In the genomic region with DNA sequence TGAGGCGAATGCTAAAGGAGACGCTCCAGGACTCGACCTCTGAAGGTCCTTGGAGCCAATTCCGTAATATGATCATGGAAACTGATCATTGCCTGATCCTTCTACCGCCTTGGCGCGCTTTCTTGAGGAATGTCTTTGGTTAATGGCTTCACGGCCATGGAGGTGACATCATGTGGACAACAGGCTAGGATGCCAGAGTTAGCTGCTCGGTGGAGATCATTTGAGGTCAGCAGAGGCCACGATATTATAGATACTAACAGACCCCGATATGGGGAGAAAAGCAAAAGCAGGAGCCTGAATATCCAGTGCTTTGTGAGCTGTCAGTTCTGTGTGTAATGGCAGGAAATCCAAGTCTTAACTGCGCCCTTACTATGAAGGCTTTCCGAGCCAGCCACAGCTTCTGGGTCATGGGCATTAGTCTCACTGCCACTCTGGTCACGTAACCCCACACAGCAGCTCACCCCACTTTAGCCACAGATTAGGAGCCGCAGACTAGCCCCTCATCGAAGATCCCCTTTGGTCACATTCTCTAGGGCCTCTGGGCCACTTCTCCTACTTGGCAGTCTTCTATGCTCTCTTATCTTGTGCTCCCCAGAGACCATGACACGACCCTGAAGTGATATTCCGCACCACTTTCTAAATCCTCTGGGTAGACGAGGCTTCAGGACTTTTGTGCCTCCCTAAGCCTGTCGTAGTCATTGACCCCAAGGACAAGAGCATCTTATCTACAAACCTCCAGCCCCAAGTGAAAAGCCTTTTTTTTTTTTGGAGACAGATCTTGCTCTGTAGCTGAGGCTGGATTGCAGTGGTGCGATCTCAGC, we compare ENCODE assay signal across 8 cellular contexts. TPM values are rescaled to one million over a fixed set of nuclear protein-coding genes. Genes with fewer than 3 reads are reported as not detected.
A peak's percentile ranks its signal among the peaks of the same experiment; 100 is the strongest.
DNase-seq lines count a peak whose midpoint lies in the region; ATAC-seq and TF ChIP-seq lines count a peak whose summit lies in the region.

No MANE protein-coding gene starts in this region.

- CTCF ChIA-PET in Caco-2 (lab: Charles Lee) = interaction anchor here (0.6 to 1.0 kb wide), 4 partner anchors 79 to 256 kb away, joined by 4 to 8 read pairs (median 4); partner anchors contain the start of genes RNF41 and ZC3H10

- peak overlapping the region; percentile 39 for H3K4me3 ChIP-seq in Caco-2 (ENCODE audit: low read depth, low read length)
- peak overlapping the region; percentile 83 for H3K4me3 ChIP-seq in OCI-LY1 (ENCODE audit: low read depth, low read length, poor library complexity, severe bottlenecking)
- H3K4me3 ChIP-seq in duodenal mucosa (ENCODE audit: low read depth in 1 of 2, low read length in 2 of 2) = peak overlapping the region; percentile 63 to 81
- peak overlapping the region; percentile 90 to 97 for H3K4me3 ChIP-seq in muscle layer of duodenum (ENCODE audit: low read depth in 1 of 2, low read length in 2 of 2)

- H3K4me1 ChIP-seq in Caco-2 (peaks cover 10% of the 10 kb centered on the region), OCI-LY1 (ENCODE audit: insufficient read depth, low read length, severe bottlenecking) (peaks cover 61% of the 10 kb centered on the region), duodenal mucosa (ENCODE audit: control insufficient read depth in 1 of 2, insufficient read depth in 2 of 2, low read length in 2 of 2) (peaks cover 43 to 54% of the 10 kb centered on the region in 2 donors), muscle layer of duodenum (ENCODE audit: control insufficient read depth in 1 of 2, insufficient read depth in 2 of 2, low read length in 2 of 2) (peaks cover 13 to 56% of the 10 kb centered on the region in 2 donors)

- H3K79me2 ChIP-seq in OCI-LY1 (ENCODE audit: insufficient read depth, low read length) = peaks cover 39% of the 10 kb centered on the region

- H2AFZ ChIP-seq in OCI-LY1 (ENCODE audit: low read length) = no peak overlapping the region

- peaks cover 17% of the 10 kb centered on the region for H3K4me1 Mint-ChIP-seq in Caco-2 (ENCODE audit: low read depth, unreplicated experiment)

- H3K27ac Mint-ChIP-seq in Caco-2 (ENCODE audit: unreplicated experiment) = peak overlapping the region; percentile 95

- TSS peak; percentile 96 for BruUV-seq in Caco-2 (replicated peaks; lab: Mats Ljungman, UMichigan)

- DNase-seq in Caco-2 (no peak), GOT3 (lab: John Stamatoyannopoulos, UW) (no peak)

- no peaks in the 10 kb centered on the region for H3K9me2 ChIP-seq in OCI-LY1 (ENCODE audit: low read depth, low read length)

- ATAC-seq in HG03095 (IDR thresholded peaks at IDR 0.05; ENCODE audit: unreplicated experiment) (no peak), GM19328 (IDR thresholded peaks at IDR 0.05; ENCODE audit: unreplicated experiment) (no peak), HG03354 (IDR thresholded peaks at IDR 0.05; ENCODE audit: poor library complexity, severe bottlenecking, unreplicated experiment) (no peak)

- no peaks in the 10 kb centered on the region for H4K20me1 ChIP-seq in OCI-LY1 (ENCODE audit: insufficient read depth, low read length)

- no peaks in the 10 kb centered on the region for H3K9me3 Mint-ChIP-seq in Caco-2 (ENCODE audit: unreplicated experiment)

- peaks cover 63% of the 10 kb centered on the region for H3K36me3 Mint-ChIP-seq in Caco-2 (ENCODE audit: insufficient read depth, unreplicated experiment)

- POLR2A ChIA-PET in Caco-2 (lab: Charles Lee) = interaction anchor here (0.5 to 0.8 kb wide), 3 partner anchors 9 to 176 kb away, joined by 3 read pairs; no protein-coding TSS in a partner anchor

- intact Hi-C loops in Caco-2 (cut with micrococcal nuclease; ENCODE audit: unreplicated experiment) = loop anchor here (1.0 to 2.0 kb wide), 5 partner anchors 10 to 110 kb away; partner anchors contain the start of genes COQ10A and SLC39A5

- peak overlapping the region; percentile 94 for H3K4me3 Mint-ChIP-seq in Caco-2 (ENCODE audit: unreplicated experiment)

- H3K27me3 ChIP-seq in Caco-2 (replicated peaks; ENCODE audit: control insufficient read depth, insufficient read depth, low read length) (no peaks in the 10 kb centered on the region), OCI-LY1 (ENCODE audit: insufficient read depth, low read length) (no peaks in the 10 kb centered on the region), duodenal mucosa (ENCODE audit: control insufficient read depth in 1 of 2, insufficient read depth in 2 of 2, low read length in 2 of 2) (no peaks in the 10 kb centered on the region), muscle layer of duodenum (ENCODE audit: low read depth, low read length) (no peaks in the 10 kb centered on the region)

- TF ChIP-seq CTCF in Caco-2 (IDR thresholded peaks at IDR 0.05; ENCODE audit: insufficient read depth in 1 of 2, low read depth in 1 of 2, low read length in 1 of 2, severe bottlenecking in 1 of 2, unreplicated experiment in 1 of 2) (no peak), OCI-LY1 (IDR thresholded peaks at IDR 0.05; ENCODE audit: low read length) (no peak)

- H3K4me2 ChIP-seq in OCI-LY1 (ENCODE audit: low read length) = peak overlapping the region; percentile 95

- H3K27me3 Mint-ChIP-seq in Caco-2 (ENCODE audit: insufficient read depth, unreplicated experiment) = no peaks in the 10 kb centered on the region

- H3F3A ChIP-seq in OCI-LY1 (ENCODE audit: insufficient read depth, low read length) = no peaks in the 10 kb centered on the region

- H3K27ac ChIP-seq in OCI-LY1 (ENCODE audit: low read depth, low read length, poor library complexity, severe bottlenecking) = peak overlapping the region; percentile 86
- peak overlapping the region; percentile 89 for H3K27ac ChIP-seq in duodenal mucosa (ENCODE audit: low read depth, low read length)
- H3K27ac ChIP-seq in muscle layer of duodenum (ENCODE audit: low read length) = peak overlapping the region; percentile 98

- no peaks in the 10 kb centered on the region for H3K9me3 ChIP-seq in Caco-2
- H3K9me3 ChIP-seq in OCI-LY1 (ENCODE audit: low read length) = no peaks in the 10 kb centered on the region
- no peaks in the 10 kb centered on the region for H3K9me3 ChIP-seq in duodenal mucosa (ENCODE audit: control insufficient read depth in 1 of 2, low read length in 2 of 2)
- H3K9me3 ChIP-seq in muscle layer of duodenum (ENCODE audit: control insufficient read depth in 1 of 2, low read length in 2 of 2) = no peaks in the 10 kb centered on the region

- H3K36me3 ChIP-seq in Caco-2 (ENCODE audit: control insufficient read depth, insufficient read depth, low read length) (no peaks in the 10 kb centered on the region), OCI-LY1 (ENCODE audit: insufficient read depth, low read length) (peaks cover 33% of the 10 kb centered on the region), duodenal mucosa (ENCODE audit: control insufficient read depth in 1 of 2, insufficient read depth in 2 of 2, low read length in 2 of 2) (peaks cover 4 to 14% of the 10 kb centered on the region in 2 donors), muscle layer of duodenum (ENCODE audit: control insufficient read depth in 1 of 2, insufficient read depth in 2 of 2, low read length in 2 of 2) (peaks cover 0 to 3% of the 10 kb centered on the region in 2 donors)

- H3K9ac ChIP-seq in OCI-LY1 (ENCODE audit: low read length) (peak overlapping the region; percentile 90), duodenal mucosa (ENCODE audit: low read depth in 1 of 2, low read length in 2 of 2) (peak overlapping the region; percentile 61 to 65)

RNA-seq across cellular contexts. Expression of gene CS, which starts 0.7 kb away (rescaled TPM):
- total RNA-seq in Caco-2 (2022) = 241 and 263 TPM in 2 replicates

RNA-seq across cellular contexts. Expression of gene CNPY2, which starts 14.9 kb away (rescaled TPM):
- total RNA-seq in Caco-2 (2022) = 204 and 208 TPM in 2 replicates

RNA-seq across cellular contexts. Expression of gene PAN2, which starts 32.9 kb away (rescaled TPM):
- 25.7 and 30.0 TPM in 2 replicates for total RNA-seq in Caco-2 (2022)

RNA-seq across cellular contexts. Expression of gene COQ10A, which starts 34.1 kb away (rescaled TPM):
- total RNA-seq in Caco-2 (2022) = 16.7 and 18.4 TPM in 2 replicates

RNA-seq across cellular contexts. Expression of gene IL23A, which starts 37.8 kb away (rescaled TPM):
- 0.48 TPM in 1 of 2 replicates, not detected in the other for total RNA-seq in Caco-2 (2022)

Comparison
In these comparisons a context has a peak if more than half of its experiments do, and no peak if none do; other contexts are left out.
1. H3K4me3 ChIP-seq: peak in every context shown above with its lines; median percentile 94 in muscle layer of duodenum; 83 in OCI-LY1; 72 in duodenal mucosa; 39 in Caco-2.